In the genomic region with DNA sequence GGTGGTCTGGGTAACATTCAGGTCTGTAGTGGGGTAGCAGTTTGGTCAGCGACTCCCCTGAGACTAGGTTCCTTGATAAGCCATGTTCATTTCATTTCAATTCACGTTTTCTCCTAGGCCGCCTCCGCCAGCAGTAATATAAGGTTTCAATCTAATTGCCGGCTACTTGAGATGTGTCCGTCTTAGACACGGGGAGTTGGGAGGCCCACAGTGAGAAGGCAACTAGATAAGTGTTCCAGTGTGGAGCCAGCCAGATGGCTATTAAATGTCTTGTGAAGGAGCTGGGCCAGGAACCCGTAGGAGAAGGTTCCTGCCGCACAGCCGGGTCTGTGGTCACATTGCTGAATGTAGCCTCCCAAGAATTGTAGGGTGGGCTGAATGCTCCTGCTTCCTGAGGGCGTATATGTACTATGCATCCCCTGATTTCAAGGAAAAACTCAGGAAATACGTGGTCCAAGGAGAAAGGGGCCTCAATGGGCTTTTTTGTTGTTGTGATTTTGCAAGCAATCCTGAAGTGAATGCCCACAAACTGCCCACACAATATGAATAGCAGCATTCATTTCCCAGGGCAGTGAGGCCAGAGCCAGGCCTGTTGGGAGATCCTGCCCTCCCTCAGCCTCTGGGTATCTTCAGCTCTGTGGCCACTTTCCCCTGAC, we compare ENCODE assay signal across 21 cellular contexts.
DNase-seq lines count a peak whose midpoint lies in the region; ATAC-seq and TF ChIP-seq lines count a peak whose summit lies in the region.
"Had no signal": no experiment of that assay in that cellular context is flagged by ENCODE, and none has a peak within 500 bp of the region (broad histone marks: within the 10 kb centered on the region; RNA-seq: fewer than 3 reads in every experiment).

No MANE protein-coding gene starts in this region.

- no peak overlapping the region for H3K4me3 ChIP-seq in DND-41 (ENCODE audit: low read depth in 1 of 2, low read length in 2 of 2)
- H3K4me3 ChIP-seq: GM23248, PC-9, SJSA1 had no signal

- no peak overlapping the region for H2AFZ ChIP-seq in DND-41 (ENCODE audit: low read depth, low read length)
- H2AFZ ChIP-seq: GM23248, PC-9 had no signal

- in situ Hi-C loops in SK-MEL-5 (cut with HindIII; ENCODE audit: low pct_unique_long_range_greater_than_20kb, low sequenced_read_pairs) = no loop called here

- ATAC-seq in DND-41 (ENCODE audit: insufficient read depth, low read depth) = no peak
- ATAC-seq in HG03025 (IDR thresholded peaks at IDR 0.05; ENCODE audit: low FRiP score, unreplicated experiment) = no peak

- no peaks in the 10 kb centered on the region for H3K36me3 Mint-ChIP-seq in nephron progenitor cell (ENCODE audit: low read depth)

- no peaks in the 10 kb centered on the region for H3K27me3 Mint-ChIP-seq in nephron progenitor cell (ENCODE audit: low read depth, poor library complexity)
- H3K27me3 Mint-ChIP-seq: CD4-positive, alpha-beta T cell had no signal

- no peak overlapping the region for H3K9ac ChIP-seq in DND-41 (ENCODE audit: low read depth, low read length)
- H3K9ac ChIP-seq: GM23248 had no signal

- intact Hi-C loops in head of caudate nucleus (cut with DNase I) = no loop called here

- H3K4me3 Mint-ChIP-seq in nephron progenitor cell = no peak overlapping the region
- H3K4me3 Mint-ChIP-seq: CD4-positive, alpha-beta T cell had no signal

- peak overlapping the region; percentile 21; the same call in 1 of the 2 replicates for H3K27ac ChIP-seq in DND-41 (ENCODE audit: low read length)
- H3K27ac ChIP-seq: 22Rv1, GM23248, PC-9, SJSA1 had no signal

- peaks cover 3% of the 10 kb centered on the region for H3K9me3 Mint-ChIP-seq in nephron progenitor cell

- no peaks in the 10 kb centered on the region for H4K20me1 ChIP-seq in DND-41 (ENCODE audit: insufficient read depth, low read length)

- no peaks in the 10 kb centered on the region for H3K36me3 ChIP-seq in DND-41 (ENCODE audit: insufficient read depth, low read length)
- H3K36me3 ChIP-seq: SJSA1 had no signal

- no peaks in the 10 kb centered on the region for H3K9me3 ChIP-seq in DND-41 (ENCODE audit: insufficient read depth, low read length, severe bottlenecking)
- H3K9me3 ChIP-seq: SJSA1 had no signal

- no peak overlapping the region for H3K4me2 ChIP-seq in DND-41 (ENCODE audit: insufficient read depth, low read length)
- H3K4me2 ChIP-seq: PC-9 had no signal

- H3K27ac Mint-ChIP-seq in nephron progenitor cell = peak overlapping the region; percentile 77
- H3K27ac Mint-ChIP-seq: CD4-positive, alpha-beta T cell had no signal

- H3K4me1 Mint-ChIP-seq in nephron progenitor cell = peaks cover 24% of the 10 kb centered on the region

- TF ChIP-seq CTCF in DND-41 (IDR thresholded peaks at IDR 0.05; ENCODE audit: borderline replicate concordance, extremely low read depth, low read length, poor library complexity, severe bottlenecking) = no peak
- TF ChIP-seq CTCF in nephron progenitor cell (IDR thresholded peaks at IDR 0.05) = no peak

- no peaks in the 10 kb centered on the region for H3K79me2 ChIP-seq in DND-41 (ENCODE audit: insufficient read depth, low read length)

- peaks cover 17% of the 10 kb centered on the region for H3K4me1 ChIP-seq in DND-41 (ENCODE audit: insufficient read depth, low read length)

- no peaks in the 10 kb centered on the region for H3K27me3 ChIP-seq in DND-41 (ENCODE audit: insufficient read depth, low read length, poor library complexity)
- H3K27me3 ChIP-seq: SJSA1 had no signal

- peak in 2 of 3 experiments; percentile 20 to 21 for DNase-seq in NCI-H1417 (lab: John Stamatoyannopoulos, UW)
- no peak for DNase-seq in NCI-H1417 treated with DMSO at 0.1 percent for 48 hours (lab: John Stamatoyannopoulos, UW)
- no peak for DNase-seq in DND-41
- DNase-seq in SK-MEL-5 (ENCODE audit: low read depth, low spot score) = peak; percentile 99
- DNase-seq in nephron progenitor cell = no peak
- no peak for DNase-seq in pons (ENCODE audit: low spot score)
- DNase-seq in head of caudate nucleus = no peak
- DNase-seq: CD4-positive, alpha-beta T cell; DMS53; GM23248; HCEC 1CT; NCI-H1105 treated with DMSO at 0.1 percent for 48 hours; NCI-H187; NCI-H2107; NCI-H446 treated with DMSO at 0.1 percent for 48 hours; NCI-H82; PC-9; SW 1271 had no signal

Comparison
In these comparisons a context has a peak if more than half of its experiments do, and no peak if none do; other contexts are left out.
1. DNase-seq: peak in NCI-H1417 (2 of 3) and SK-MEL-5 (single experiment); none in NCI-H1417 treated with DMSO at 0.1 percent for 48 hours (single experiment), DND-41 (single experiment), nephron progenitor cell (single experiment), pons (single experiment) and head of caudate nucleus (0 of 42).